ENCODE assay signal across 9 cellular contexts in the genomic region with DNA sequence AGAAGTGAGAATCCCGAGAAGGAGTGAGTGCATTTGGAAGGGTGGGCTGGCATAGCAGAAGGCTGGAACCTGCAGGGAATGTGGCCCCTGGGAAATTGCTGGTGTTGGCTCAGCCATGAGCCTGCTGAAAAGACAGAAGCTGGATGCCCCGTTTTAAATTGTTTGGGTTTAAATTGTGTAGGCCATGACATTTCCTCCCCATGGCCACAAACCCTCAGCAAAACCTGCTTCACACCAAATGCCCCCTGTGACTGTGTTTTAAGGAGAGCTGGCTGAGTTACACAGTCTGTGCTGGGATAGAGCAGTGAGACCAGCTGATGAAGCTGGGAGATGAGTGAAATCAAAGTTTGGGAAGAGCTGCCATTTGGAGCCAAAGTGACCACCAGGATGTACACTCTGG.
"Had no signal": no experiment of that assay in that cellular context is flagged by ENCODE, and none has a peak within 500 bp of the region (broad histone marks: within the 10 kb centered on the region; RNA-seq: fewer than 3 reads in every experiment).

No MANE protein-coding gene starts in this region.

- H3K4me1 ChIP-seq: HAP-1 had no signal

- H3K27me3 Mint-ChIP-seq: IgD-negative memory B cell had no signal

- H3K9me3 Mint-ChIP-seq: GM23338 had no signal

- H3K4me3 ChIP-seq: GM23338, HAP-1 had no signal

- H3K4me2 ChIP-seq: GM23338, KMS-11 had no signal

- ATAC-seq: GM23338, HCT116, HepG2 had no signal

- H3K9me3 ChIP-seq: HAP-1 had no signal

- H3K27ac ChIP-seq: HL-60, KMS-11 had no signal

- H3K36me3 Mint-ChIP-seq: IgD-negative memory B cell had no signal

- DNase-seq: HFFc6, KBM-7 had no signal

- H3K27ac Mint-ChIP-seq: GM23338, HFFc6, IgD-negative memory B cell had no signal

- H3K36me3 ChIP-seq: HAP-1 had no signal

- H3K9ac ChIP-seq: KMS-11 had no signal

- H2AFZ ChIP-seq: GM23338 had no signal

- H3K4me3 Mint-ChIP-seq: GM23338, HFFc6, IgD-negative memory B cell had no signal

- H3K4me1 Mint-ChIP-seq: IgD-negative memory B cell had no signal
